In genomic region chr9:25742241-25742640, GRCh38 we compare ENCODE assay signal across 13 cellular contexts.
A peak's percentile ranks its signal among the peaks of the same experiment; 100 is the strongest.
DNase-seq lines count a peak whose midpoint lies in the region; ATAC-seq and TF ChIP-seq lines count a peak whose summit lies in the region.
"Had no signal": no experiment of that assay in that cellular context is flagged by ENCODE, and none has a peak within 500 bp of the region (broad histone marks: within the 10 kb centered on the region; RNA-seq: fewer than 3 reads in every experiment).

No MANE protein-coding gene starts in this region.

- CTCF ChIA-PET in Calu3 (lab: Charles Lee) = interaction anchor here (0.7 kb wide), 1 partner anchor 110 kb away, joined by 7 read pairs; no protein-coding TSS in a partner anchor

- ATAC-seq in GM19328 (IDR thresholded peaks at IDR 0.05; ENCODE audit: unreplicated experiment) = no peak

- no peak for TF ChIP-seq CTCF in Calu3 (IDR thresholded peaks at IDR 0.05; ENCODE audit: unreplicated experiment)

- no TSS peak for BruUV-seq in Calu3 (replicated peaks; lab: Mats Ljungman, UMichigan)

- DNase-seq in Ammon's horn (ENCODE audit: low spot score) (peak; percentile 3), Calu3 (peak; percentile 2), SW480 (ENCODE audit: low spot score) (peak; percentile 0), medulla oblongata (ENCODE audit: extremely low spot score) (peak; percentile 21), mucosa of gallbladder (ENCODE audit: low spot score) (no peak), NCI-H1417 treated with DMSO at 0.1 percent for 48 hours (lab: John Stamatoyannopoulos, UW) (no peak)
- DNase-seq: BE2C; CD4-positive, alpha-beta memory T cell; H9; Karpas-422; NCI-H446; SW 1271 had no signal

- intact Hi-C loops in Calu3 (cut with micrococcal nuclease; ENCODE audit: unreplicated experiment) = no loop called here

- H3K9me3 Mint-ChIP-seq in Calu3 (ENCODE audit: low read depth, unreplicated experiment) = no peaks in the 10 kb centered on the region
- H3K9me3 Mint-ChIP-seq: H9 had no signal

- H3K4me1 Mint-ChIP-seq in Calu3 (ENCODE audit: low read depth, unreplicated experiment) = no peaks in the 10 kb centered on the region
- H3K4me1 Mint-ChIP-seq: CD4-positive, alpha-beta memory T cell had no signal

- no peak overlapping the region for H3K27ac Mint-ChIP-seq in Calu3 (ENCODE audit: unreplicated experiment)
- H3K27ac Mint-ChIP-seq: CD4-positive, alpha-beta memory T cell had no signal

- H3K27me3 Mint-ChIP-seq in Calu3 (ENCODE audit: unreplicated experiment) = no peaks in the 10 kb centered on the region
- H3K27me3 Mint-ChIP-seq: CD4-positive, alpha-beta memory T cell had no signal

- H3K36me3 Mint-ChIP-seq in Calu3 (ENCODE audit: insufficient read depth, unreplicated experiment) = no peaks in the 10 kb centered on the region
- H3K36me3 Mint-ChIP-seq: CD4-positive, alpha-beta memory T cell had no signal

- H3K4me3 Mint-ChIP-seq in Calu3 (ENCODE audit: low read depth, unreplicated experiment) = no peak overlapping the region
- H3K4me3 Mint-ChIP-seq: CD4-positive, alpha-beta memory T cell; H9 had no signal

Comparison
In these comparisons a context has a peak if more than half of its experiments do, and no peak if none do; other contexts are left out.
1. DNase-seq: peak in Ammon's horn (single experiment), Calu3 (single experiment), SW480 (single experiment) and medulla oblongata (single experiment); none in mucosa of gallbladder (single experiment) and NCI-H1417 treated with DMSO at 0.1 percent for 48 hours (single experiment).